In genomic region chr7:48084727-48085432, GRCh38 we compare ENCODE assay signal across 9 cellular contexts. TPM values are rescaled to one million over a fixed set of nuclear protein-coding genes. Genes with fewer than 3 reads are reported as not detected.
DNase-seq lines count a peak whose midpoint lies in the region; ATAC-seq and TF ChIP-seq lines count a peak whose summit lies in the region.
"Had no signal": no experiment of that assay in that cellular context is flagged by ENCODE, and none has a peak within 500 bp of the region (broad histone marks: within the 10 kb centered on the region; RNA-seq: fewer than 3 reads in every experiment).

No MANE protein-coding gene starts in this region.

- intact Hi-C loops in tibial artery (cut with DNase I; ENCODE audit: low total_unique reads): no loop called here

- TF ChIP-seq CTCF in coronary artery (IDR thresholded peaks at IDR 0.05): no peak
- no peak for TF ChIP-seq CTCF in tibial artery (IDR thresholded peaks at IDR 0.05)

- POLR2A ChIA-PET in naive thymus-derived CD8-positive, alpha-beta T cell (lab: Charles Lee): interaction anchor here (1.1 to 1.4 kb wide), 2 partner anchors 55 to 94 kb away, joined by 3 to 5 read pairs; no protein-coding TSS in a partner anchor

- 83% methylated on average over 9 of the region's 9 CpGs for WGBS in HUES64

- peak; percentile 71 for DNase-seq in DMS53 (lab: John Stamatoyannopoulos, UW)
- peak; percentile 42 for DNase-seq in activated CD4-positive, CD25-positive, alpha-beta regulatory T cell treated with anti-CD3 and anti-CD28 coated beads, Interleukin-2, amount 50 U/mL, for 16 hours (ENCODE audit: low read depth, low spot score)
- DNase-seq in coronary artery (ENCODE audit: low spot score): peak; percentile 88
- DNase-seq in naive thymus-derived CD8-positive, alpha-beta T cell: peak in 3 of 10 donors; percentile 51 to 74 (median 59)
- DNase-seq in tibial artery: peak; percentile 90 to 92
- no peak for DNase-seq in cerebellar cortex (ENCODE audit: low spot score)

- peak; percentile 54 for ATAC-seq in GM21619 (IDR thresholded peaks at IDR 0.05; ENCODE audit: unreplicated experiment)
- no peak for ATAC-seq in naive thymus-derived CD8-positive, alpha-beta T cell

- peak overlapping the region in 5 of 10 donors; percentile 4 to 60 (median 26) for H3K4me3 Mint-ChIP-seq in naive thymus-derived CD8-positive, alpha-beta T cell

- H3K9me3 ChIP-seq in HUES64 (ENCODE audit: insufficient read depth, low read depth, low read length) (peaks cover 3% of the 10 kb centered on the region; the same call in 1 of the 2 replicates), tibial artery (no peaks in the 10 kb centered on the region)

- H3K4me1 ChIP-seq in HUES64 (ENCODE audit: insufficient read depth, low read length): peaks cover 28% of the 10 kb centered on the region
- H3K4me1 ChIP-seq in tibial artery: peaks cover 0 to 57% (median 47%) of the 10 kb centered on the region in 4 donors

- H3K27me3 ChIP-seq in HUES64 (ENCODE audit: insufficient read depth, low read length) (no peaks in the 10 kb centered on the region), tibial artery (no peaks in the 10 kb centered on the region)

- H3K27ac ChIP-seq in HUES64 (ENCODE audit: low read depth, low read length) (peak overlapping the region; percentile 47), coronary artery (peak overlapping the region; percentile 65 to 83), tibial artery (peak overlapping the region; percentile 88 to 91)
- H3K27ac ChIP-seq: VCaP had no signal

- no peaks in the 10 kb centered on the region for H3K27me3 Mint-ChIP-seq in naive thymus-derived CD8-positive, alpha-beta T cell

- H3K27ac Mint-ChIP-seq in naive thymus-derived CD8-positive, alpha-beta T cell: peak overlapping the region; percentile 2 to 97 (median 82)

- peaks cover 31 to 69% (median 59%) of the 10 kb centered on the region in 4 donors for H3K4me1 Mint-ChIP-seq in naive thymus-derived CD8-positive, alpha-beta T cell

- H3K4me3 ChIP-seq in HUES64 (ENCODE audit: low read length): no peak overlapping the region
- H3K4me3 ChIP-seq in coronary artery: no peak overlapping the region
- no peak overlapping the region for H3K4me3 ChIP-seq in tibial artery

- H3K36me3 ChIP-seq in HUES64 (ENCODE audit: insufficient read depth, low read length): no peaks in the 10 kb centered on the region
- H3K36me3 ChIP-seq in tibial artery: no peaks in the 10 kb centered on the region

- no peaks in the 10 kb centered on the region for H3K36me3 Mint-ChIP-seq in naive thymus-derived CD8-positive, alpha-beta T cell

- H3K9ac ChIP-seq in HUES64 (ENCODE audit: low read depth, low read length): no peak overlapping the region; the same call in 1 of the 2 replicates

- no peaks in the 10 kb centered on the region for H3K9me3 Mint-ChIP-seq in naive thymus-derived CD8-positive, alpha-beta T cell

RNA-seq across cellular contexts. Expression of gene UPP1, which starts 4.2 kb away (rescaled TPM):
- 32.0 TPM for polyA plus RNA-seq in HUES64 (2013, experiment 1 of 2)
- polyA plus RNA-seq in HUES64 (2013, experiment 2 of 2): 25.1 TPM
- total RNA-seq in naive thymus-derived CD8-positive, alpha-beta T cell: 10 to 100 TPM; 37.2 to 38.0 TPM
- polyA plus RNA-seq in naive thymus-derived CD8-positive, alpha-beta T cell: 10 to 100 TPM; 67.3 to 68.7 (median 68.6) TPM

RNA-seq across cellular contexts. Expression of gene C7orf57, which starts 49.5 kb away (rescaled TPM):
- not detected for polyA plus RNA-seq in HUES64 (2013, experiment 1 of 2)
- 0.25 TPM for polyA plus RNA-seq in HUES64 (2013, experiment 2 of 2)
- total RNA-seq in naive thymus-derived CD8-positive, alpha-beta T cell: not detected
- under 1 TPM in 2 of 3 donors, not detected in 1; 0.07 to 0.13 TPM for polyA plus RNA-seq in naive thymus-derived CD8-positive, alpha-beta T cell

RNA-seq across cellular contexts. Expression of gene SUN3, which starts 56.0 kb away (rescaled TPM):
- polyA plus RNA-seq in HUES64 (2013, experiment 1 of 2): not detected
- not detected for polyA plus RNA-seq in HUES64 (2013, experiment 2 of 2)
- total RNA-seq in naive thymus-derived CD8-positive, alpha-beta T cell: not detected
- polyA plus RNA-seq in naive thymus-derived CD8-positive, alpha-beta T cell: 1 to 10 TPM in 2 of 3 donors, under 1 TPM in 1; 0.60 to 2.3 (median 1.0) TPM
